ENCODE assay signal across 8 cellular contexts in genomic region chr7:99919814-99920618, GRCh38. TPM values are rescaled to one million over a fixed set of nuclear protein-coding genes. Genes with fewer than 3 reads are reported as not detected.
DNase-seq lines count a peak whose midpoint lies in the region; ATAC-seq and TF ChIP-seq lines count a peak whose summit lies in the region.

No MANE protein-coding gene starts in this region.

- H3K14ac ChIP-seq in IMR-90 (replicated peaks; ENCODE audit: low read depth, low read length) = peak overlapping the region; percentile 98

- H2BK5ac ChIP-seq in IMR-90 (ENCODE audit: low read depth, low read length, poor library complexity, severe bottlenecking) = peak overlapping the region; percentile 59

- peak overlapping the region; percentile 97 to 99 for H4K8ac ChIP-seq in IMR-90 (ENCODE audit: low read depth in 2 of 2, low read length in 2 of 2)

- peak overlapping the region; percentile 77 for H3K18ac ChIP-seq in IMR-90 (ENCODE audit: low read depth, low read length)

- no peak overlapping the region for H2BK15ac ChIP-seq in IMR-90 (ENCODE audit: low read depth, low read length)

- H3K9ac ChIP-seq in IMR-90 (ENCODE audit: low read depth, low read length) (peak overlapping the region; percentile 89), mammary epithelial cell (ENCODE audit: insufficient read depth, low read length) (peak overlapping the region; percentile 85), mucosa of rectum (ENCODE audit: low read depth in 1 of 2, low read length in 2 of 2) (peak overlapping the region; percentile 85 to 92)

- H2AK5ac ChIP-seq in IMR-90 (ENCODE audit: low read depth, low read length) = no peak overlapping the region

- H3K36me3 ChIP-seq in IMR-90 (ENCODE audit: control insufficient read depth, insufficient read depth, low read length) (peaks cover 12% of the 10 kb centered on the region), mammary epithelial cell (ENCODE audit: insufficient read depth, low read length) (no peaks in the 10 kb centered on the region), mucosa of rectum (ENCODE audit: control insufficient read depth in 2 of 2, insufficient read depth in 2 of 2, low read length in 2 of 2) (peaks cover 5 to 21% of the 10 kb centered on the region in 2 donors)

- peak overlapping the region; percentile 74 for H3K4me2 ChIP-seq in IMR-90 (ENCODE audit: low read depth, low read length)
- peak overlapping the region; percentile 85 for H3K4me2 ChIP-seq in mammary epithelial cell (ENCODE audit: insufficient read depth, low read depth, low read length)

- no peak for TF ChIP-seq POLR2A in IMR-90 (IDR thresholded peaks at IDR 0.05; ENCODE audit: low read depth, low read length)

- no peak for TF ChIP-seq RAD21 in IMR-90 (IDR thresholded peaks at IDR 0.05; ENCODE audit: low read length)

- in situ Hi-C loops in IMR-90 (cut with MboI; ENCODE audit: low sequenced_read_pairs) = loop anchor here (10.0 kb wide), 1 partner anchor 135 kb away; no protein-coding TSS in a partner anchor
- in situ Hi-C loops in mammary epithelial cell (cut with MboI; ENCODE audit: low sequenced_read_pairs in 2 of 2) = loop anchor here (5.0 to 10.0 kb wide), 2 partner anchors 72 to 135 kb away; no protein-coding TSS in a partner anchor

- H3K4me3 ChIP-seq in AG04449 (ENCODE audit: low read depth, low read length) (peak overlapping the region; percentile 87), IMR-90 (ENCODE audit: insufficient read depth, low read depth, low read length) (peak overlapping the region; percentile 98), mammary epithelial cell (replicated peaks in 1 of 3; ENCODE audit: insufficient read depth in 1 of 3, low read depth in 2 of 3, low read length in 3 of 3) (peak overlapping the region; percentile 79 to 90 (median 86)), mucosa of rectum (ENCODE audit: low read length in 2 of 2) (peak overlapping the region; percentile 92 to 93)

- 0 out of 2 replicates have a peak overlapping the region, but pooled peaks have one; percentile 28 for H3K23ac ChIP-seq in IMR-90 (ENCODE audit: low read depth, low read length)

- peak overlapping the region; percentile 48; the same call in 1 of the 2 replicates for H3K56ac ChIP-seq in IMR-90 (ENCODE audit: extremely low read depth, insufficient read depth, low read length)

- POLR2A ChIA-PET in AG04449 (lab: Yijun Ruan, JAX) (interaction anchor here (0.6 to 1.5 kb wide), 5 partner anchors 9 to 415 kb away, joined by 3 to 5 read pairs (median 4); partner anchors contain the start of genes GJC3 and ZKSCAN5), IMR-90 (lab: Charles Lee; ENCODE audit: unreplicated experiment) (no interaction called here)

- WGBS in IMR-90 (ENCODE audit: extremely low coverage in 2 of 2, insufficient read length in 1 of 2), 2 experiments = 82% methylated on average over 4 of the region's 8 CpGs; no CpG with 5 or more reads in 1 of the 2 experiments
- 34% methylated on average over 8 of the region's 8 CpGs for WGBS in mammary epithelial cell (ENCODE audit: low coverage, missing lambda C conversion rate)

- H3K4me1 ChIP-seq in IMR-90 (ENCODE audit: control insufficient read depth, insufficient read depth, low read length) = peaks cover 6% of the 10 kb centered on the region
- H3K4me1 ChIP-seq in mammary epithelial cell (ENCODE audit: insufficient read depth, low read length) = peaks cover 26% of the 10 kb centered on the region
- H3K4me1 ChIP-seq in mucosa of rectum (ENCODE audit: control insufficient read depth in 2 of 2, insufficient read depth in 2 of 2, low read length in 2 of 2) = peaks cover 17 to 23% of the 10 kb centered on the region in 2 donors

- peak overlapping the region; percentile 83 for H3K27ac ChIP-seq in IMR-90 (ENCODE audit: insufficient read depth, low read length)
- peak overlapping the region; percentile 73 for H3K27ac ChIP-seq in mammary epithelial cell (ENCODE audit: insufficient read depth, low read depth, low read length)
- peak overlapping the region; percentile 91 for H3K27ac ChIP-seq in mucosa of rectum (ENCODE audit: low read depth in 2 of 2, low read length in 2 of 2)

- peaks cover 4% of the 10 kb centered on the region; the same call in 1 of the 2 replicates for H3K9me1 ChIP-seq in IMR-90 (ENCODE audit: insufficient read depth, low read length)

- peaks cover 24% of the 10 kb centered on the region; the same call in 1 of the 2 replicates for H4K20me1 ChIP-seq in IMR-90 (ENCODE audit: insufficient read depth, low read length)
- no peaks in the 10 kb centered on the region for H4K20me1 ChIP-seq in mammary epithelial cell (ENCODE audit: insufficient read depth, low read length)

- H2BK20ac ChIP-seq in IMR-90 (ENCODE audit: low read depth, low read length) = no peak overlapping the region

- peak overlapping the region; percentile 99 for H4K5ac ChIP-seq in IMR-90 (ENCODE audit: low read depth, low read length)

- H3K4ac ChIP-seq in IMR-90 (ENCODE audit: low read depth, low read length) = peak overlapping the region; percentile 90

- CTCF ChIA-PET in AG04449 (lab: Yijun Ruan, JAX) = interaction anchor here (0.7 to 13.7 kb wide), 5 partner anchors 10 to 70 kb away, joined by 3 to 190 read pairs (median 4); partner anchors contain the start of gene GJC3
- CTCF ChIA-PET in IMR-90 (lab: Yijun Ruan, JAX) = interaction anchor here (1.4 kb wide), 1 partner anchor 11 kb away, joined by 3 read pairs; no protein-coding TSS in a partner anchor
- CTCF ChIA-PET in mammary epithelial cell (lab: Charles Lee; ENCODE audit: low non-redundant PET) = interaction anchor here (0.6 kb wide), 1 partner anchor 16 kb away, joined by 3 read pairs; no protein-coding TSS in a partner anchor

- peaks cover 54% of the 10 kb centered on the region for H3K79me2 ChIP-seq in mammary epithelial cell (ENCODE audit: insufficient read depth, low read length)

- DNase-seq in AG04449 (ENCODE audit: low read depth, low spot score) = no peak
- DNase-seq in IMR-90 = peak; percentile 9
- DNase-seq in mammary epithelial cell = peak; percentile 12
- no peak for DNase-seq in cerebellar cortex (ENCODE audit: low spot score)
- no peak for DNase-seq in activated CD4-positive, CD25-positive, alpha-beta regulatory T cell treated with anti-CD3 and anti-CD28 coated beads, Interleukin-2, amount 50 U/mL, for 72 hours
- DNase-seq in NCI-H2107 (lab: John Stamatoyannopoulos, UW) = no peak
- no peak for DNase-seq in hepatic stellate cell (ENCODE audit: low spot score)

- TF ChIP-seq CTCF in AG04449 (IDR thresholded peaks at IDR 0.05; ENCODE audit: insufficient read depth, low read length, missing control alignments) (no peak), IMR-90 (conservative IDR thresholded peaks at IDR 0.05; ENCODE audit: low read depth, low read length) (no peak), mammary epithelial cell (conservative IDR thresholded peaks at IDR 0.05 in 1 of 2, IDR thresholded peaks at IDR 0.05 in 1 of 2; ENCODE audit: extremely low read depth in 1 of 2, insufficient read depth in 1 of 2, low read depth in 1 of 2, low read length in 2 of 2) (no peak)

- H2BK120ac ChIP-seq in IMR-90 (ENCODE audit: low read depth, low read length) = peak overlapping the region; percentile 26; the same call in 1 of the 2 replicates

- peak overlapping the region; percentile 74 for H2AK9ac ChIP-seq in IMR-90 (replicated peaks; ENCODE audit: low read depth, low read length, poor library complexity)

- H3K9me3 ChIP-seq in IMR-90 (ENCODE audit: control insufficient read depth, insufficient read depth, low read length) (no peaks in the 10 kb centered on the region), mammary epithelial cell (replicated peaks; ENCODE audit: insufficient read depth, low read length) (no peaks in the 10 kb centered on the region), mucosa of rectum (ENCODE audit: control insufficient read depth in 2 of 2, low read length in 2 of 2) (no peaks in the 10 kb centered on the region)

- H4K91ac ChIP-seq in IMR-90 (ENCODE audit: insufficient read depth, low read depth, low read length) = peak overlapping the region; percentile 77

- BruUV-seq in IMR-90 (replicated peaks; lab: Mats Ljungman, UMichigan) (no TSS peak), mammary epithelial cell (replicated peaks; lab: Mats Ljungman, UMichigan) (TSS peak; percentile 74)

- intact Hi-C loops in IMR-90 (cut with micrococcal nuclease) (loop anchor here (5.0 to 10.0 kb wide), 2 partner anchors 135 to 363 kb away; partner anchors contain the start of gene ZNF655), mammary epithelial cell (cut with micrococcal nuclease) (loop anchor here (1.0 to 5.0 kb wide), 3 partner anchors 161 to 288 kb away; partner anchors contain the start of gene ZNF3)

- peak; percentile 9; the same call in 1 of the 2 replicates for ATAC-seq in IMR-90 (ENCODE audit: low read depth)

- H3K27me3 ChIP-seq in IMR-90 (ENCODE audit: control insufficient read depth, insufficient read depth, low read length) = no peaks in the 10 kb centered on the region
- H3K27me3 ChIP-seq in mammary epithelial cell (ENCODE audit: insufficient read depth, low read length) = no peaks in the 10 kb centered on the region
- no peaks in the 10 kb centered on the region for H3K27me3 ChIP-seq in mucosa of rectum (ENCODE audit: control insufficient read depth in 2 of 2, insufficient read depth in 2 of 2, low read length in 2 of 2)

- H3K79me1 ChIP-seq in IMR-90 (ENCODE audit: low read depth in 1 of 2, low read length in 2 of 2) = peaks cover 3 to 49% of the 10 kb centered on the region in 2 experiments

- H2AFZ ChIP-seq in IMR-90 (replicated peaks; ENCODE audit: low read length, poor library complexity) = peak overlapping the region; percentile 96
- peak overlapping the region; percentile 93 for H2AFZ ChIP-seq in mammary epithelial cell (ENCODE audit: low read depth, low read length)

- dilution Hi-C loops in IMR-90 (cut with HindIII; ENCODE audit: low sequenced_read_pairs, unreplicated experiment) = no loop called here
- dilution Hi-C loops in mammary epithelial cell (cut with HindIII; ENCODE audit: low sequenced_read_pairs) = no loop called here

RNA-seq across cellular contexts. Expression of gene TRIM4, which starts 0.7 kb away (rescaled TPM):
- total RNA-seq in IMR-90 (2012; rRNA removed) (10.6 and 15.3 TPM in 2 replicates), mammary epithelial cell (10 to 100 TPM; 23.2 to 24.5 TPM)
- polyA plus RNA-seq in IMR-90 (2012; rRNA removed) (11.5 and 13.4 TPM in 2 replicates), mammary epithelial cell (10.5 TPM)
- 5.4 and 6.7 TPM in 2 replicates for polyA plus RNA-seq in IMR-90 (2012; cell fraction: cytosol; rRNA removed)
- polyA plus RNA-seq in IMR-90 (2012; cell fraction: nucleus; rRNA removed; ENCODE audit: low replicate concordance) = 5.9 and 12.6 TPM in 2 replicates
- 9.8 TPM for polyA minus RNA-seq in mammary epithelial cell

RNA-seq across cellular contexts. Expression of gene GJC3, which starts 9.4 kb away (rescaled TPM):
- total RNA-seq in IMR-90 (2012; rRNA removed) (not detected in 2 replicates), mammary epithelial cell (under 1 TPM in 1 of 2 donors, not detected in 1; 0.38 TPM)
- polyA plus RNA-seq in IMR-90 (2012; rRNA removed) (not detected in 2 replicates), mammary epithelial cell (0.11 TPM)
- polyA plus RNA-seq in IMR-90 (2012; cell fraction: cytosol; rRNA removed) = not detected in 2 replicates
- polyA plus RNA-seq in IMR-90 (2012; cell fraction: nucleus; rRNA removed; ENCODE audit: low replicate concordance) = not detected in 2 replicates
- polyA minus RNA-seq in mammary epithelial cell = not detected

RNA-seq across cellular contexts. Expression of gene OR2AE1, which starts 43.2 kb away (rescaled TPM):
- total RNA-seq in IMR-90 (2012; rRNA removed) = 0.18 TPM in 1 of 2 replicates, not detected in the other
- 0.17 TPM in 1 of 2 replicates, not detected in the other for polyA plus RNA-seq in IMR-90 (2012; rRNA removed)
- polyA plus RNA-seq in IMR-90 (2012; cell fraction: cytosol; rRNA removed) = not detected in 2 replicates
- 0.05 and 0.22 TPM in 2 replicates for polyA plus RNA-seq in IMR-90 (2012; cell fraction: nucleus; rRNA removed; ENCODE audit: low replicate concordance)
- total RNA-seq in mammary epithelial cell = under 1 TPM in 1 of 2 donors, not detected in 1; 0.17 TPM
- 0.05 TPM for polyA plus RNA-seq in mammary epithelial cell
- polyA minus RNA-seq in mammary epithelial cell = not detected

RNA-seq across cellular contexts. Expression of gene AZGP1, which starts 55.8 kb away (rescaled TPM):
- total RNA-seq in IMR-90 (2012; rRNA removed) = not detected in 2 replicates
- not detected in 2 replicates for polyA plus RNA-seq in IMR-90 (2012; rRNA removed)
- 0.03 TPM in 1 of 2 replicates, not detected in the other for polyA plus RNA-seq in IMR-90 (2012; cell fraction: cytosol; rRNA removed)
- polyA plus RNA-seq in IMR-90 (2012; cell fraction: nucleus; rRNA removed; ENCODE audit: low replicate concordance) = not detected in 2 replicates
- total RNA-seq in mammary epithelial cell = 1 to 10 TPM in 1 of 2 donors, not detected in 1; 9.3 TPM
- 0.14 TPM for polyA plus RNA-seq in mammary epithelial cell
- not detected for polyA minus RNA-seq in mammary epithelial cell

Comparison
In these comparisons a context has a peak if more than half of its experiments do, and no peak if none do; other contexts are left out.
1. DNase-seq: peak in IMR-90 (single experiment) and mammary epithelial cell (single experiment); none in AG04449 (single experiment), cerebellar cortex (single experiment), activated CD4-positive, CD25-positive, alpha-beta regulatory T cell treated with anti-CD3 and anti-CD28 coated beads, Interleukin-2, amount 50 U/mL, for 72 hours (single experiment), NCI-H2107 (single experiment) and hepatic stellate cell (single experiment).
2. Peak in every context shown above with its lines, with median percentiles within 50 percentile points of each other: H3K4me3 ChIP-seq, H3K27ac ChIP-seq and H3K9ac ChIP-seq.